Comparison of ENCODE assay signal across 14 cellular contexts in genomic region chr5:83513491-83513890, GRCh38.
"Had no signal": no experiment of that assay in that cellular context is flagged by ENCODE, and none has a peak within 500 bp of the region (broad histone marks: within the 10 kb centered on the region; RNA-seq: fewer than 3 reads in every experiment).

No MANE protein-coding gene starts in this region.

- H3K9me3 ChIP-seq: ascending aorta, left ventricle myocardium inferior, tibial nerve had no signal

- ATAC-seq: effector memory CD8-positive, alpha-beta T cell; foreskin keratinocyte; right cardiac atrium; stimulated activated effector memory CD8-positive, alpha-beta T cell treated with anti-CD3 and anti-CD28 coated beads, Interleukin-12 subunit alpha, Interleukin-12 subunit beta, amount 100 ng/mL, for 72 hours had no signal

- H3K36me3 ChIP-seq: left ventricle myocardium inferior had no signal

- H3K27me3 ChIP-seq: ascending aorta, foreskin keratinocyte, tibial nerve had no signal

- H3K4me3 ChIP-seq: ascending aorta, left ventricle myocardium inferior, tibial nerve had no signal

- DNase-seq: activated CD4-positive, alpha-beta memory T cell treated with anti-CD3 and anti-CD28 coated beads for 36 hours; activated gamma-delta T cell treated with Interleukin-2 at 50 U/mL for 16 hours; activated naive CD8-positive, alpha-beta T cell treated with anti-CD3 and anti-CD28 coated beads, Interleukin-2, amount 10 ng/mL, durations not matched to agents 7 days and 5 days; activated T-cell treated with anti-CD3 and anti-CD28 coated beads, Interleukin-2, amount 50 U/mL, for 48 hours; effector memory CD8-positive, alpha-beta T cell; foreskin keratinocyte; left ventricle myocardium inferior; posterior cingulate gyrus; right cardiac atrium; T-helper 9 cell had no signal

- H3K27ac ChIP-seq: epithelial cell of prostate, foreskin keratinocyte, left ventricle myocardium inferior, tibial nerve had no signal
